In genomic region chr14:54566152-54566409, GRCh38 we compare ENCODE assay signal across 8 cellular contexts. TPM values are rescaled to one million over a fixed set of nuclear protein-coding genes. Genes with fewer than 3 reads are reported as not detected.
DNase-seq lines count a peak whose midpoint lies in the region; ATAC-seq, FAIRE-seq and TF ChIP-seq lines count a peak whose summit lies in the region.

No MANE protein-coding gene starts in this region.

- no peak overlapping the region for H2AFZ ChIP-seq in Karpas-422 (ENCODE audit: low read length)

- DNase-seq in Karpas-422, result no peak
- DNase-seq in effector memory CD8-positive, alpha-beta T cell, result no peak
- DNase-seq in pancreas, result peak in 2 of 6 donors; percentile 33 to 52
- no peak for DNase-seq in NCI-H128 (lab: John Stamatoyannopoulos, UW; ENCODE audit: unreplicated experiment)
- no peak for DNase-seq in HTR-8/SVneo (ENCODE audit: insufficient read length, low spot score)
- no peak for DNase-seq in H4 (ENCODE audit: low spot score)

- peak overlapping the region; percentile 88 for H3K27ac ChIP-seq in Karpas-422 (ENCODE audit: low read length)
- peak overlapping the region; percentile 98 to 99 (median 98) for H3K27ac ChIP-seq in pancreas

- H3K4me1 Mint-ChIP-seq in effector memory CD8-positive, alpha-beta T cell (ENCODE audit: low read depth in 2 of 2), result peaks cover 7 to 14% of the 10 kb centered on the region in 2 donors

- no peak for TF ChIP-seq CTCF in pancreas (IDR thresholded peaks at IDR 0.05)

- peaks cover 14 to 25% of the 10 kb centered on the region in 2 donors for H3K27me3 Mint-ChIP-seq in effector memory CD8-positive, alpha-beta T cell

- H3K9me3 Mint-ChIP-seq in effector memory CD8-positive, alpha-beta T cell, result no peaks in the 10 kb centered on the region

- intact Hi-C loops in pancreas (cut with DNase I), result loop anchor here in 1 of 3 donors (5.0 kb wide), 1 partner anchor 126 kb away; no protein-coding TSS in a partner anchor

- H3K9ac ChIP-seq in Karpas-422 (ENCODE audit: low read length), result peak overlapping the region; percentile 94

- peaks cover 16% of the 10 kb centered on the region for H3K36me3 Mint-ChIP-seq in effector memory CD8-positive, alpha-beta T cell (ENCODE audit: insufficient read depth)

- H3K36me3 ChIP-seq in Karpas-422 (ENCODE audit: insufficient read depth, low read length), result peaks cover 29% of the 10 kb centered on the region
- no peaks in the 10 kb centered on the region for H3K36me3 ChIP-seq in pancreas

- peak; percentile 0 for ATAC-seq in GM19438 (IDR thresholded peaks at IDR 0.05; ENCODE audit: low read depth, unreplicated experiment)
- no peak for ATAC-seq in effector memory CD8-positive, alpha-beta T cell (replicated peaks)
- ATAC-seq in pancreas, result no peak
- ATAC-seq in GM19463 (IDR thresholded peaks at IDR 0.05; ENCODE audit: unreplicated experiment), result no peak

- H3K27me3 ChIP-seq in Karpas-422 (ENCODE audit: low read length) (no peaks in the 10 kb centered on the region), pancreas (no peaks in the 10 kb centered on the region)

- no peaks in the 10 kb centered on the region for H3K9me2 ChIP-seq in Karpas-422 (replicated peaks; ENCODE audit: insufficient read depth, low read length)

- H3K4me1 ChIP-seq in Karpas-422 (ENCODE audit: low read length) (peaks cover 38% of the 10 kb centered on the region), pancreas (peaks cover 0 to 5% (median 4%) of the 10 kb centered on the region in 3 donors)

- H3K4me3 Mint-ChIP-seq in effector memory CD8-positive, alpha-beta T cell, result peak overlapping the region; percentile 82 to 87

- H3K9me3 ChIP-seq in Karpas-422 (ENCODE audit: low read length) (0 out of 2 replicates have a peak, but pooled peaks cover 2% of the 10 kb centered on the region), pancreas (no peaks in the 10 kb centered on the region)

- WGBS in pancreas, 2 donors, result 1 to 2% methylated on average over 13 to 38 of the region's 38 CpGs

- peak overlapping the region; percentile 65 to 73 for H3K27ac Mint-ChIP-seq in effector memory CD8-positive, alpha-beta T cell

- H3K79me2 ChIP-seq in Karpas-422 (ENCODE audit: low read length), result peaks cover 41% of the 10 kb centered on the region

- FAIRE-seq in pancreas (lab: Jason Lieb, UNC), result no peak
- FAIRE-seq in HTR-8/SVneo (lab: Jason Lieb, UNC), result no peak

- H3K4me3 ChIP-seq in Karpas-422 (ENCODE audit: low read length) (peak overlapping the region; percentile 90), pancreas (peak overlapping the region; percentile 65 to 73 (median 66))

- peak overlapping the region; percentile 92 for H3K4me2 ChIP-seq in Karpas-422 (ENCODE audit: low read depth, low read length, poor library complexity, severe bottlenecking)

- H4K20me1 ChIP-seq in Karpas-422 (ENCODE audit: insufficient read depth, low read depth, low read length), result peaks cover 4% of the 10 kb centered on the region; the same call in 1 of the 2 replicates

RNA-seq across cellular contexts. Expression of gene SAMD4A, which starts 0.8 kb away (rescaled TPM):
- total RNA-seq in Karpas-422 (2014; rRNA removed; shearing (Covaris generic); ENCODE audit: low replicate concordance), result 77.2 and 94.7 TPM in 2 replicates
- total RNA-seq in pancreas, result 10 to 100 TPM in 2 of 6 donors, 1 to 10 TPM in 4; 5.1 to 12.2 (median 9.6) TPM
- 1 to 10 TPM; 2.9 to 4.9 TPM for polyA plus RNA-seq in pancreas
- total RNA-seq in H4 (2014; rRNA removed; shearing (Covaris generic)), result 1.7 and 1.8 TPM in 2 replicates

RNA-seq across cellular contexts. Expression of gene CGRRF1, which starts 56.4 kb away (rescaled TPM):
- total RNA-seq in Karpas-422 (2014; rRNA removed; shearing (Covaris generic); ENCODE audit: low replicate concordance), result 8.8 and 25.9 TPM in 2 replicates
- total RNA-seq in pancreas, result 10 to 100 TPM in 3 of 6 donors, 1 to 10 TPM in 3; 8.3 to 11.8 (median 9.9) TPM
- polyA plus RNA-seq in pancreas, result 10 to 100 TPM; 12.9 to 17.6 TPM
- total RNA-seq in H4 (2014; rRNA removed; shearing (Covaris generic)), result 12.4 and 17.3 TPM in 2 replicates
